In the genomic region with DNA sequence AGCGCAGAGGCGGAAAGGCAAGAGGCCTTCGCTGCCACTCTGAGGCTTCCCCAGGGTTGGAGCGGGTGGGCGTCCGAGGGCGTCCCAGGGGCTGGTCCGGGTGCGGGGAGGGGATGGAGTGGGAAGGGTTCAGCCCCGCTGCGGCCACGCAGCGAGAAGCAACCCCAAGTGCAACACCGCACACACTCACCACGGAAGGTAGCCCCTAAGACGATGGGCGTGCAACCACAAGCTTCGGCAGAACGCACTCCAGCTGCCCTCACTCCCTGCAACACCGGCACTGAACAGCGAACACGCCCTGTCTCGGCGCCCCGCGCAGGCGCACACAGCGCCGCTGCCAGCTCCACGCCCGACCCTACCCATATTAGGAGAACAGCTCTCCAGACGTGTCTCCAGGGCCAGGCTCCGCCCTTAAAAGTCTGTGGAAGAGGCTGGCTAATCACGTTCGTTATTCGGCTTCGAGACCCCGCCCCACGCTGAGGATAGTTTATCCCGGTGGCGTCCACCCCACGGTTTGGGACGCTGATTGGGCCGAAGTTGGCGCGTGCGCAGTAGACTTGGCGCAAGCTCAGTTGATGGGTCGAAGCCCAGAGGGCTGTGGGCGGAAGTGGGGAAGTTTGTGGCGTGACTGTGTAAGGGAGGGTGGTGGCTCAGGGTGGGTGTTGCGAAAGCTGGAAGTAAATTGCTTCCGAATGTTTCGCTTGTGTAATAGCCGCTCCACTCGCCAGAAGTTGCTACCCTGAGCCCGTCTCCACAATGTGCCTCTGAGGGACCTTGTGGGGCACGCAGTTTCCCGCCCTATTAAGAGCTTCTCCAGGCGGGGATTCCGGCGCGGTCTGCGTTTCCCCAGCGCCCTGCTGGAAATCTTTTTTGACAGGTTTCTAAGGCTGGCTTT, we compare ENCODE assay signal across 8 cellular contexts. TPM values are rescaled to one million over a fixed set of nuclear protein-coding genes. Genes with fewer than 3 reads are reported as not detected.
A peak's percentile ranks its signal among the peaks of the same experiment; 100 is the strongest.
DNase-seq lines count a peak whose midpoint lies in the region; ATAC-seq, FAIRE-seq and TF ChIP-seq lines count a peak whose summit lies in the region.

A gene (minus strand): TSS at position 300 of the 895 bp plus-strand sequence. CDS start 343 bp downstream, outside the sequence.

- FAIRE-seq in endometrium (lab: Jason Lieb, UNC): peak; percentile 100

- H3K27me3 ChIP-seq in OCI-LY3 (ENCODE audit: low read depth, low read length): peaks cover 12% of the 10 kb centered on the region; the same call in 1 of the 2 replicates

- peak within 1 kb of the TSS; percentile 97 for H3K4me2 ChIP-seq in OCI-LY3 (ENCODE audit: low read length)

- H3K4me1 ChIP-seq in OCI-LY3 (ENCODE audit: low read length) (peaks cover 10% of the 10 kb centered on the region), mesodermal cell (ENCODE audit: control insufficient read depth, insufficient read depth, low read length, poor library complexity, severe bottlenecking) (no peaks in the 10 kb centered on the region)

- no peak within 1 kb of the TSS for H3K27ac ChIP-seq in OCI-LY3 (ENCODE audit: low read length)
- peak within 1 kb of the TSS; percentile 83 for H3K27ac ChIP-seq in mesodermal cell (ENCODE audit: low read depth, low read length, severe bottlenecking)

- WGBS in mesodermal cell (ENCODE audit: insufficient coverage in 2 of 2), 2 experiments: 0% methylated on average over 50 to 59 of the region's 65 CpGs

- TF ChIP-seq CTCF in OCI-LY3 (IDR thresholded peaks at IDR 0.05; ENCODE audit: low read depth, low read length): no peak

- no peaks in the 10 kb centered on the region for H3K36me3 ChIP-seq in OCI-LY3 (replicated peaks; ENCODE audit: low read depth, low read length)
- H3K36me3 ChIP-seq in mesodermal cell (ENCODE audit: control insufficient read depth, insufficient read depth, low read length): peaks cover 15% of the 10 kb centered on the region

- peaks cover 6% of the 10 kb centered on the region for H3K79me2 ChIP-seq in OCI-LY3 (ENCODE audit: low read length)

- no peaks in the 10 kb centered on the region for H3K9me3 ChIP-seq in OCI-LY3 (ENCODE audit: insufficient read depth, low read length)
- H3K9me3 ChIP-seq in mesodermal cell (ENCODE audit: control insufficient read depth, low read length): peaks cover 13% of the 10 kb centered on the region

- no peaks in the 10 kb centered on the region for H4K20me1 ChIP-seq in OCI-LY3 (ENCODE audit: insufficient read depth, low read length)

- peak within 1 kb of the TSS; percentile 70 for H3K9ac ChIP-seq in OCI-LY3 (ENCODE audit: low read length)

- peak within 1 kb of the TSS; percentile 87 for H2AFZ ChIP-seq in OCI-LY3 (ENCODE audit: low read depth, low read length)

- peak; percentile 99 for ATAC-seq in GM21515 (IDR thresholded peaks at IDR 0.05; ENCODE audit: unreplicated experiment)

- H3K4me3 ChIP-seq in OCI-LY3 (ENCODE audit: low read length) (peak within 1 kb of the TSS; percentile 93), mesodermal cell (ENCODE audit: extremely low read depth, insufficient read depth, low read length, poor library complexity, severe bottlenecking) (peak within 1 kb of the TSS; percentile 81)

- DNase-seq in D341Med (ENCODE audit: low spot score) (peak; percentile 97), HuH-7 (ENCODE audit: low spot score) (peak; percentile 96)
- peak; percentile 100 for DNase-seq in activated CD8-positive, alpha-beta memory T cell treated with anti-CD3 and anti-CD28 coated beads, Interleukin-2, amount 50 U/mL, for 48 hours
- peak; percentile 100 for DNase-seq in stimulated activated CD8-positive, alpha-beta memory T cell treated with anti-CD3 and anti-CD28 coated beads, Interleukin-15, amount 100 ng/mL, for 4 hours (ENCODE audit: low read depth in 2 of 2)

RNA-seq across cellular contexts. Expression of the gene that starts here (rescaled TPM):
- 70.2 TPM for polyA plus RNA-seq in mesodermal cell (2013, experiment 1 of 2)
- 64.3 TPM for polyA plus RNA-seq in mesodermal cell (2013, experiment 2 of 2)
